Comparison of ENCODE assay signal across 26 cellular contexts in the genomic region with DNA sequence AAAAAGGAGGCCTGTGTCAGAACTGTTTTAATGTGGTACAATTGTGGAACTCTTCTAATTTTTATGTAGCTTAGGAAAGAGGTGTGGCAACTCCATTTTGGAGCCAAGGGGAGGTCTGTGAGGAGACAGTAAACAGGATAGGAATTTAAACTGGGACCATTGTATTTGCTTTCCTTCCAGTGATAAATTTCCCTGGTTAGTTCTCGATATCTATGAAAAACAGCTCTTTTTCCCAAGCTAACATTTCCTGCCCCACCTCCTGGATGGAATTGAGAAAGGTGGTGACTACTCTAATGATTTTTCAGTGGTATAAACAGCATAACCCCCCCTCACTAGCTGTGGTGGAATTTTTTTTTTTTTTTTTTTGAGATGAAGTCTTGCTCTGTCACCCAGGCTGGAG. TPM values are rescaled to one million over a fixed set of nuclear protein-coding genes. Genes with fewer than 3 reads are reported as not detected.
DNase-seq lines count a peak whose midpoint lies in the region; ATAC-seq and TF ChIP-seq lines count a peak whose summit lies in the region.
"Had no signal": no experiment of that assay in that cellular context is flagged by ENCODE, and none has a peak within 500 bp of the region (broad histone marks: within the 10 kb centered on the region; RNA-seq: fewer than 3 reads in every experiment).

No MANE protein-coding gene starts in this region.

- H3K27ac ChIP-seq in body of pancreas = peak overlapping the region in 2 of 4 donors; percentile 24 to 41
- H3K27ac ChIP-seq in cingulate gyrus (ENCODE audit: low read depth, low read length) = peak overlapping the region; percentile 8
- H3K27ac ChIP-seq: PC-9 had no signal

- peak; percentile 58 for ATAC-seq in body of pancreas
- ATAC-seq: GM23338 had no signal

- peaks cover 12% of the 10 kb centered on the region for H3K4me1 Mint-ChIP-seq in progenitor cell of endocrine pancreas (ENCODE audit: low read depth)
- H3K4me1 Mint-ChIP-seq in activated naive CD4-positive, alpha-beta T cell treated with anti-CD3 and anti-CD28 coated beads, Interleukin-2, amount 10 ng/mL, durations not matched to agents 7 days and 5 days = no peaks in the 10 kb centered on the region
- H3K4me1 Mint-ChIP-seq: CD4-positive, alpha-beta memory T cell; H9 had no signal

- H3K36me3 Mint-ChIP-seq in progenitor cell of endocrine pancreas (ENCODE audit: insufficient read depth) = no peaks in the 10 kb centered on the region
- no peaks in the 10 kb centered on the region for H3K36me3 Mint-ChIP-seq in activated naive CD4-positive, alpha-beta T cell treated with anti-CD3 and anti-CD28 coated beads, Interleukin-2, amount 10 ng/mL, durations not matched to agents 7 days and 5 days
- H3K36me3 Mint-ChIP-seq: CD4-positive, alpha-beta memory T cell had no signal

- intact Hi-C loops in body of pancreas (cut with DNase I) = no loop called here

- H3K9me3 Mint-ChIP-seq in progenitor cell of endocrine pancreas (ENCODE audit: low read depth) = peaks cover 11% of the 10 kb centered on the region
- no peaks in the 10 kb centered on the region for H3K9me3 Mint-ChIP-seq in activated naive CD4-positive, alpha-beta T cell treated with anti-CD3 and anti-CD28 coated beads, Interleukin-2, amount 10 ng/mL, durations not matched to agents 7 days and 5 days
- H3K9me3 Mint-ChIP-seq: CD4-positive, alpha-beta memory T cell; GM23338; HFFc6 had no signal

- in situ Hi-C loops in HAP-1 (cut with MboI; ENCODE audit: low sequenced_read_pairs) = no loop called here

- H3K27me3 ChIP-seq in body of pancreas (no peaks in the 10 kb centered on the region), HAP-1 (ENCODE audit: low read depth) (no peaks in the 10 kb centered on the region)

- H3K4me3 ChIP-seq in body of pancreas (no peak overlapping the region), fibroblast of pulmonary artery (replicated peaks; ENCODE audit: low read depth, low read length) (no peak overlapping the region), HAP-1 (no peak overlapping the region)
- H3K4me3 ChIP-seq: GM23338, PC-9 had no signal

- H3K4me1 ChIP-seq in body of pancreas (no peaks in the 10 kb centered on the region), HAP-1 (no peaks in the 10 kb centered on the region)
- H3K4me1 ChIP-seq: Caco-2 had no signal

- no peak overlapping the region for H3K4me3 Mint-ChIP-seq in progenitor cell of endocrine pancreas (ENCODE audit: low read depth)
- no peak overlapping the region for H3K4me3 Mint-ChIP-seq in activated naive CD4-positive, alpha-beta T cell treated with anti-CD3 and anti-CD28 coated beads, Interleukin-2, amount 10 ng/mL, durations not matched to agents 7 days and 5 days
- H3K4me3 Mint-ChIP-seq: CD4-positive, alpha-beta memory T cell; GM23338; H9; HFFc6 had no signal

- no peaks in the 10 kb centered on the region for H3K36me3 ChIP-seq in body of pancreas (replicated peaks in 1 of 2; ENCODE audit: insufficient read depth in 1 of 2, low read depth in 2 of 2)
- no peaks in the 10 kb centered on the region for H3K36me3 ChIP-seq in HAP-1 (replicated peaks)

- H3K9me3 ChIP-seq in body of pancreas = no peaks in the 10 kb centered on the region
- no peaks in the 10 kb centered on the region for H3K9me3 ChIP-seq in HAP-1
- H3K9me3 ChIP-seq: Caco-2 had no signal

- no peaks in the 10 kb centered on the region for H3K27me3 Mint-ChIP-seq in progenitor cell of endocrine pancreas
- H3K27me3 Mint-ChIP-seq in activated naive CD4-positive, alpha-beta T cell treated with anti-CD3 and anti-CD28 coated beads, Interleukin-2, amount 10 ng/mL, durations not matched to agents 7 days and 5 days = no peaks in the 10 kb centered on the region
- H3K27me3 Mint-ChIP-seq: CD4-positive, alpha-beta memory T cell had no signal

- TF ChIP-seq POLR2A in body of pancreas (IDR thresholded peaks at IDR 0.05) = no peak
- TF ChIP-seq POLR2A in erythroblast (IDR thresholded peaks at IDR 0.05; ENCODE audit: low read length) = no peak

- H3K27ac Mint-ChIP-seq in progenitor cell of endocrine pancreas = peak overlapping the region; percentile 50
- H3K27ac Mint-ChIP-seq in activated naive CD4-positive, alpha-beta T cell treated with anti-CD3 and anti-CD28 coated beads, Interleukin-2, amount 10 ng/mL, durations not matched to agents 7 days and 5 days = no peak overlapping the region
- H3K27ac Mint-ChIP-seq: CD4-positive, alpha-beta memory T cell; GM23338; H9; HFFc6 had no signal

- no peak for DNase-seq in body of pancreas
- peak; percentile 27 for DNase-seq in fibroblast of pulmonary artery (ENCODE audit: low read depth)
- DNase-seq in progenitor cell of endocrine pancreas (ENCODE audit: low spot score, unreplicated experiment) = no peak
- no peak for DNase-seq in HAP-1 (ENCODE audit: low spot score in 2 of 2)
- DNase-seq in erythroblast (lab: John Stamatoyannopoulos, UW) = no peak
- no peak for DNase-seq in activated naive CD4-positive, alpha-beta T cell treated with anti-CD3 and anti-CD28 coated beads, Interleukin-2, amount 10 ng/mL, durations not matched to agents 7 days and 5 days
- DNase-seq: C1 segment of cervical spinal cord; Caco-2; CD4-positive, alpha-beta memory T cell; H9; HFFc6; KBM-7; MV-4-11; NCI-H1105; NCI-H1436 treated with DMSO at 0.1 percent for 48 hours; NCI-H2029; NCI-H446 treated with DMSO at 0.1 percent for 48 hours; PC-9; SHP77 had no signal

- TF ChIP-seq CTCF in body of pancreas (IDR thresholded peaks at IDR 0.05) (peak in 1 of 7 experiments; percentile 10), fibroblast of pulmonary artery (IDR thresholded peaks at IDR 0.05; ENCODE audit: low read length, missing control alignments) (no peak), progenitor cell of endocrine pancreas (IDR thresholded peaks at IDR 0.05; ENCODE audit: unreplicated experiment) (no peak)

- CTCF ChIA-PET in activated naive CD4-positive, alpha-beta T cell treated with anti-CD3 and anti-CD28 coated beads, Interleukin-2, amount 10 ng/mL, durations not matched to agents 7 days and 5 days (lab: Charles Lee) = no interaction called here

- 13 to 17% methylated on average over 1 of the region's 1 CpG for WGBS in body of pancreas, 2 donors

RNA-seq across cellular contexts. Expression of a gene that starts 5.9 kb away (rescaled TPM):
- total RNA-seq in body of pancreas = 1 to 10 TPM; 1.8 to 3.6 TPM
- total RNA-seq in progenitor cell of endocrine pancreas = 0.31 TPM in 1 of 2 replicates, not detected in the other
- total RNA-seq: A673; Caco-2; CD4-positive, alpha-beta memory T cell; GM23338; H9; HFFc6; LHCN-M2; MCF 10A; PC-9; RPMI7951; SK-MEL-5 had no signal

RNA-seq across cellular contexts. Expression of a gene that starts 31.0 kb away (rescaled TPM):
- total RNA-seq in body of pancreas (10 to 100 TPM; 14.8 to 21.1 TPM), progenitor cell of endocrine pancreas (29.3 and 32.3 TPM in 2 replicates)
- total RNA-seq: PC-9 had no signal
